20 cellular contexts compared by ENCODE assay signal in genomic region chr3:123679712-123680386, GRCh38.
DNase-seq lines count a peak whose midpoint lies in the region; ATAC-seq and TF ChIP-seq lines count a peak whose summit lies in the region.
"Had no signal": no experiment of that assay in that cellular context is flagged by ENCODE, and none has a peak within 500 bp of the region (broad histone marks: within the 10 kb centered on the region; RNA-seq: fewer than 3 reads in every experiment).

No MANE protein-coding gene starts in this region.

- TF ChIP-seq POLR2A in gastroesophageal sphincter (IDR thresholded peaks at IDR 0.05) (no peak), prostate gland (IDR thresholded peaks at IDR 0.05) (no peak)

- no peaks in the 10 kb centered on the region for H3K9me3 ChIP-seq in gastroesophageal sphincter
- H3K9me3 ChIP-seq in prostate gland: no peaks in the 10 kb centered on the region
- no peaks in the 10 kb centered on the region for H3K9me3 ChIP-seq in BE2C

- H3K27me3 ChIP-seq in gastroesophageal sphincter (no peaks in the 10 kb centered on the region), prostate gland (replicated peaks; ENCODE audit: insufficient read depth) (peaks cover 1% of the 10 kb centered on the region), BE2C (no peaks in the 10 kb centered on the region)

- DNase-seq in DMS 273 treated with DMSO at 0.1 percent for 48 hours (lab: John Stamatoyannopoulos, UW) (peak; percentile 96), NCI-H2171 treated with DMSO at 0.1 percent for 48 hours (lab: John Stamatoyannopoulos, UW) (peak; percentile 86), prostate gland (ENCODE audit: low spot score) (no peak), DMS153 treated with DMSO at 0.1 percent for 48 hours (lab: John Stamatoyannopoulos, UW; ENCODE audit: unreplicated experiment) (no peak), BE2C (no peak)
- DNase-seq: activated CD8-positive, alpha-beta T cell treated with anti-CD3 and anti-CD28 coated beads for 36 hours; activated naive CD4-positive, alpha-beta T cell; activated T-cell treated with anti-CD3 and anti-CD28 coated beads, Interleukin-2, amount 50 U/mL, for 1 hour; effector memory CD4-positive, alpha-beta T cell; NCI-H510A; stimulated activated CD4-positive, alpha-beta T cell treated with anti-CD3 and anti-CD28 coated beads, Interleukin-12 subunit alpha, Interleukin-12 subunit beta, amount 100 ng/mL, for 4 hours; T1000 had no signal

- H3K36me3 ChIP-seq in gastroesophageal sphincter (peaks cover 0 to 82% of the 10 kb centered on the region in 2 donors), prostate gland (no peaks in the 10 kb centered on the region), BE2C (no peaks in the 10 kb centered on the region)

- TF ChIP-seq EP300 in gastroesophageal sphincter (IDR thresholded peaks at IDR 0.05): no peak

- peaks cover 14 to 100% (median 25%) of the 10 kb centered on the region in 3 donors for H3K4me1 ChIP-seq in gastroesophageal sphincter
- H3K4me1 ChIP-seq in prostate gland (replicated peaks): no peaks in the 10 kb centered on the region
- no peaks in the 10 kb centered on the region for H3K4me1 ChIP-seq in BE2C

- TF ChIP-seq CTCF in gastroesophageal sphincter (IDR thresholded peaks at IDR 0.05) (no peak), prostate gland (IDR thresholded peaks at IDR 0.05) (no peak), BE2C (IDR thresholded peaks at IDR 0.05; ENCODE audit: low read depth, low read length) (no peak)

- intact Hi-C loops in prostate gland (cut with DNase I): no loop called here

- H3K4me3 ChIP-seq in gastroesophageal sphincter (no peak overlapping the region), prostate gland (no peak overlapping the region), BE2C (ENCODE audit: low read depth, low read length) (no peak overlapping the region)
- H3K4me3 ChIP-seq: GM23338 had no signal

- WGBS in gastroesophageal sphincter (ENCODE audit: low coverage in 1 of 2), 2 donors: 35 to 37% methylated on average over 2 to 4 of the region's 8 CpGs
- 44% methylated on average over 8 of the region's 8 CpGs for WGBS in prostate gland

- ATAC-seq in gastroesophageal sphincter (peak; percentile 19), GM18858 (IDR thresholded peaks at IDR 0.05; ENCODE audit: unreplicated experiment) (no peak), HG03196 (IDR thresholded peaks at IDR 0.05; ENCODE audit: unreplicated experiment) (no peak)
- ATAC-seq: activated CD4-positive, CD25-positive, alpha-beta regulatory T cell treated with anti-CD3 and anti-CD28 coated beads, Interleukin-2, amount 50 U/mL, for 24 hours; activated CD8-positive, alpha-beta T cell treated with anti-CD3 and anti-CD28 coated beads for 36 hours; esophagus mucosa; GM23338 had no signal

- H3K27ac ChIP-seq in gastroesophageal sphincter (peak overlapping the region; percentile 70 to 96 (median 90)), prostate gland (peak overlapping the region; percentile 26 to 38)
- H3K27ac ChIP-seq: C4-2B, KMS-11 had no signal

Comparison
In these comparisons a context has a peak if more than half of its experiments do, and no peak if none do; other contexts are left out.
1. DNase-seq: peak in DMS 273 treated with DMSO at 0.1 percent for 48 hours (single experiment) and NCI-H2171 treated with DMSO at 0.1 percent for 48 hours (single experiment); none in prostate gland (single experiment), DMS153 treated with DMSO at 0.1 percent for 48 hours (single experiment) and BE2C (single experiment).